Comparison of ENCODE assay signal across 1 cellular context in the genomic region with DNA sequence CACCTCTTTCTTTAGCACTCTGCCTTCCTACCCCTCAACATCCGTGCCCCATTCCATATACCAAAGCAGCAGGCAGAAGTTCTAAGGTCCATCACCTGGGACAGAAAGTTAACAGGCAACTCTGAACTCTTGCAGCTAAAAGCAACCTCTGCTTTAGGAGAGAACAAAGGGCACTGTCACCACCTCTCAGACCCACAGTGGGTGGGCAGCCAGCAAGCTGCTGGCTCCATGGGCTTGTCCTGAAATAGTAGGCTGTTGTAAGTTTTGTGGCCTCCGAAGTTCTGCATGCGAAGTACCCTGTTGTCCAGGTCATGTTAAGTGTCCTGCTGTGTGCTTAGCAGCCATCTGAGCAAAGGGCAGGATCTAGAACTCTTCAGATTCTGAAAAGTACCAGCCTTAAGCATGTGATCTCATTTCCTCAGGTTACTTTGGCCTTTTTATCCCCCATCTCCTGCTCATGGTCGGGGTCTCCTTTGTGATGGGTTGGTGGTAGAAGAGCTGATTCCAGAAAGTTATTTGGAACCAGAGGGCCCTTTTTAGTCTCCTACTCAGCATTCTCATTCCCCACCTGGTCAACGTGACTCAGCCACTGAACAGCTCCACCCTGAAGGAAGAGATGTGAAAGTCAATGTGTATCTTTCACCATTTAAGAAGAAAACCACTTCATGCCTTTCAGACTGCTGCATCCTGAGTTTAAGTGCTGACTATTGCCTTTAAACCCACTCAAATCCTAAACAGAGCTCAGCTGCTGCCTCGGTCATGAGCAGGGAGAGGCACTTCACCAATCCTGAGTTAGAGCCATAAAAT.
A peak's percentile ranks its signal among the peaks of the same experiment; 100 is the strongest.
TF ChIP-seq lines count a peak whose summit lies in the region.

No MANE protein-coding gene starts in this region.

TF ChIP-seq in H1, 55 proteins besides CTCF, POLR2A, EP300 and RAD21:
- TF ChIP-seq YY1 (IDR thresholded peaks at IDR 0.05; ENCODE audit: low read depth, low read length) (no peak), KDM1A (IDR thresholded peaks at IDR 0.05; ENCODE audit: borderline replicate concordance, low read length) (no peak), POLR2AphosphoS5 (IDR thresholded peaks at IDR 0.05; ENCODE audit: low read depth, low read length) (0 out of 2 replicates have a peak, but pooled peaks have one; percentile 46), SAP30 (IDR thresholded peaks at IDR 0.05; ENCODE audit: insufficient read depth, insufficient replicate concordance, low read length) (no peak), CBX8 (IDR thresholded peaks at IDR 0.05; ENCODE audit: borderline replicate concordance, low read depth, low read length) (no peak), SP4 (IDR thresholded peaks at IDR 0.05; ENCODE audit: low read length) (peak; percentile 59; the same call in 1 of the 2 replicates)
- TF ChIP-seq, protein P1, sequence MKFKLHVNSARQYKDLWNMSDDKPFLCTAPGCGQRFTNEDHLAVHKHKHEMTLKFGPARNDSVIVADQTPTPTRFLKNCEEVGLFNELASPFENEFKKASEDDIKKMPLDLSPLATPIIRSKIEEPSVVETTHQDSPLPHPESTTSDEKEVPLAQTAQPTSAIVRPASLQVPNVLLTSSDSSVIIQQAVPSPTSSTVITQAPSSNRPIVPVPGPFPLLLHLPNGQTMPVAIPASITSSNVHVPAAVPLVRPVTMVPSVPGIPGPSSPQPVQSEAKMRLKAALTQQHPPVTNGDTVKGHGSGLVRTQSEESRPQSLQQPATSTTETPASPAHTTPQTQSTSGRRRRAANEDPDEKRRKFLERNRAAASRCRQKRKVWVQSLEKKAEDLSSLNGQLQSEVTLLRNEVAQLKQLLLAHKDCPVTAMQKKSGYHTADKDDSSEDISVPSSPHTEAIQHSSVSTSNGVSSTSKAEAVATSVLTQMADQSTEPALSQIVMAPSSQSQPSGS (IDR thresholded peaks at IDR 0.05; ENCODE audit: low read length): no peak
